In the genomic region with DNA sequence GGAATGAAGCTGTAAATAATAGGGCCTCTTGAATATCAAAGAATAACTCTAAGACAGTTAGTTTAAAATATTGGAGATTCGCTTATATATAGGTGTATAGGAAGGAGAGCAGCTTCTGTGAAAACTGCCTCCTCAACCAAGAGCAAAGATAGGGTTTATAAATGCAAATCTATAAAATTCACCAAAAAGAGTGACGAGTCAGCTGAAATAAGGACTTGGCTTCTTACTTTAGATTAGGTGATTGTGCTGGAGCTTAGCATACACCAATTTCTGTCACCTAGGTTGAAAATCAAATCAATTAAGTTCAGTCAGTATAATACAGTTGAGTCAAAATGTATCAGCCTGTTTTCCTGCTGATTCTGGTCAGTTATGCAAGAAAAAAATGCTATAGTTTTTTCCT, we compare ENCODE assay signal across 8 cellular contexts.
"Had no signal": no experiment of that assay in that cellular context is flagged by ENCODE, and none has a peak within 500 bp of the region (broad histone marks: within the 10 kb centered on the region; RNA-seq: fewer than 3 reads in every experiment).

No MANE protein-coding gene starts in this region.

- H3K27ac Mint-ChIP-seq: H9, HFFc6 had no signal

- H3K36me3 ChIP-seq: HAP-1 had no signal

- H3K4me3 ChIP-seq: GM23248, HAP-1 had no signal

- H3K9me3 ChIP-seq: HAP-1 had no signal

- H2AFZ ChIP-seq: GM23248 had no signal

- H3K27ac ChIP-seq: GM23248 had no signal

- H3K4me3 Mint-ChIP-seq: H9, HFFc6 had no signal

- ATAC-seq: HCT116 had no signal

- FAIRE-seq: H54 had no signal

- DNase-seq: GM23248, GOT3, H7, H9, HFFc6 had no signal

- H3K9me3 Mint-ChIP-seq: HFFc6 had no signal

- H3K9ac ChIP-seq: GM23248 had no signal

- H3K4me1 ChIP-seq: HAP-1 had no signal
